Comparison of ENCODE assay signal across 1 cellular context in the genomic region with DNA sequence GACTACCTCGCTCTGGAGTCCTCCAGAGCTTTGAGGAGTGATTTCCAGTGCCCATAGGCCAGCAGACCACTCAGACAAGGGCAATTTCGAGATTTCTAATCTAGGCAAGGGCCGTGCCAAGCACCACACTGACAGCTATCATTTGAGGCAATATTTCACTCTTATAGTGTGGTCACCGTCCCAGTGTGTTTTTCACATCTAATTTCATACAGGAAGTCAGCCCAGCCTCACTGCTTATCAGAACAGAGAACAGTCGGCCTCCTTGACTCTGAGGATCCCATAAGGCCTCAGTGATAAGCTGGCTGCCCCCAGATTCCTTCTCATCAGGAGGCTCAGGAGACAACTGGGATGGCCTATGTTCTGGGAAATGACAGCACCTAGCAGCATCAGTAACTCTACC.
TF ChIP-seq lines count a peak whose summit lies in the region.

No MANE protein-coding gene starts in this region.

TF ChIP-seq in HepG2, 621 proteins besides CTCF, POLR2A, EP300 and RAD21:
- TF ChIP-seq, protein P1, sequence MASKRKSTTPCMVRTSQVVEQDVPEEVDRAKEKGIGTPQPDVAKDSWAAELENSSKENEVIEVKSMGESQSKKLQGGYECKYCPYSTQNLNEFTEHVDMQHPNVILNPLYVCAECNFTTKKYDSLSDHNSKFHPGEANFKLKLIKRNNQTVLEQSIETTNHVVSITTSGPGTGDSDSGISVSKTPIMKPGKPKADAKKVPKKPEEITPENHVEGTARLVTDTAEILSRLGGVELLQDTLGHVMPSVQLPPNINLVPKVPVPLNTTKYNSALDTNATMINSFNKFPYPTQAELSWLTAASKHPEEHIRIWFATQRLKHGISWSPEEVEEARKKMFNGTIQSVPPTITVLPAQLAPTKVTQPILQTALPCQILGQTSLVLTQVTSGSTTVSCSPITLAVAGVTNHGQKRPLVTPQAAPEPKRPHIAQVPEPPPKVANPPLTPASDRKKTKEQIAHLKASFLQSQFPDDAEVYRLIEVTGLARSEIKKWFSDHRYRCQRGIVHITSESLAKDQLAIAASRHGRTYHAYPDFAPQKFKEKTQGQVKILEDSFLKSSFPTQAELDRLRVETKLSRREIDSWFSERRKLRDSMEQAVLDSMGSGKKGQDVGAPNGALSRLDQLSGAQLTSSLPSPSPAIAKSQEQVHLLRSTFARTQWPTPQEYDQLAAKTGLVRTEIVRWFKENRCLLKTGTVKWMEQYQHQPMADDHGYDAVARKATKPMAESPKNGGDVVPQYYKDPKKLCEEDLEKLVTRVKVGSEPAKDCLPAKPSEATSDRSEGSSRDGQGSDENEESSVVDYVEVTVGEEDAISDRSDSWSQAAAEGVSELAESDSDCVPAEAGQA (IDR thresholded peaks at IDR 0.05; ENCODE audit: low read depth): no peak
- TF ChIP-seq, protein P1 (CRISPR knock-in tag; IDR thresholded peaks at IDR 0.05; ENCODE audit: borderline replicate concordance): no peak
- TF ChIP-seq, protein P2, sequence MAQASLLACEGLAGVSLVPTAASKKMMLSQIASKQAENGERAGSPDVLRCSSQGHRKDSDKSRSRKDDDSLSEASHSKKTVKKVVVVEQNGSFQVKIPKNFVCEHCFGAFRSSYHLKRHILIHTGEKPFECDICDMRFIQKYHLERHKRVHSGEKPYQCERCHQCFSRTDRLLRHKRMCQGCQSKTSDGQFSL (CRISPR knock-in tag; IDR thresholded peaks at IDR 0.05): no peak
- TF ChIP-seq, protein P3, sequence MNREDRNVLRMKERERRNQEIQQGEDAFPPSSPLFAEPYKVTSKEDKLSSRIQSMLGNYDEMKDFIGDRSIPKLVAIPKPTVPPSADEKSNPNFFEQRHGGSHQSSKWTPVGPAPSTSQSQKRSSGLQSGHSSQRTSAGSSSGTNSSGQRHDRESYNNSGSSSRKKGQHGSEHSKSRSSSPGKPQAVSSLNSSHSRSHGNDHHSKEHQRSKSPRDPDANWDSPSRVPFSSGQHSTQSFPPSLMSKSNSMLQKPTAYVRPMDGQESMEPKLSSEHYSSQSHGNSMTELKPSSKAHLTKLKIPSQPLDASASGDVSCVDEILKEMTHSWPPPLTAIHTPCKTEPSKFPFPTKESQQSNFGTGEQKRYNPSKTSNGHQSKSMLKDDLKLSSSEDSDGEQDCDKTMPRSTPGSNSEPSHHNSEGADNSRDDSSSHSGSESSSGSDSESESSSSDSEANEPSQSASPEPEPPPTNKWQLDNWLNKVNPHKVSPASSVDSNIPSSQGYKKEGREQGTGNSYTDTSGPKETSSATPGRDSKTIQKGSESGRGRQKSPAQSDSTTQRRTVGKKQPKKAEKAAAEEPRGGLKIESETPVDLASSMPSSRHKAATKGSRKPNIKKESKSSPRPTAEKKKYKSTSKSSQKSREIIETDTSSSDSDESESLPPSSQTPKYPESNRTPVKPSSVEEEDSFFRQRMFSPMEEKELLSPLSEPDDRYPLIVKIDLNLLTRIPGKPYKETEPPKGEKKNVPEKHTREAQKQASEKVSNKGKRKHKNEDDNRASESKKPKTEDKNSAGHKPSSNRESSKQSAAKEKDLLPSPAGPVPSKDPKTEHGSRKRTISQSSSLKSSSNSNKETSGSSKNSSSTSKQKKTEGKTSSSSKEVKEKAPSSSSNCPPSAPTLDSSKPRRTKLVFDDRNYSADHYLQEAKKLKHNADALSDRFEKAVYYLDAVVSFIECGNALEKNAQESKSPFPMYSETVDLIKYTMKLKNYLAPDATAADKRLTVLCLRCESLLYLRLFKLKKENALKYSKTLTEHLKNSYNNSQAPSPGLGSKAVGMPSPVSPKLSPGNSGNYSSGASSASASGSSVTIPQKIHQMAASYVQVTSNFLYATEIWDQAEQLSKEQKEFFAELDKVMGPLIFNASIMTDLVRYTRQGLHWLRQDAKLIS (CRISPR knock-in tag; IDR thresholded peaks at IDR 0.05): no peak
- TF ChIP-seq KLF11 (CRISPR knock-in tag; IDR thresholded peaks at IDR 0.05): no peak
- TF ChIP-seq RNF2 (conservative IDR thresholded peaks at IDR 0.05; ENCODE audit: low read depth): no peak
- no peak for TF ChIP-seq AHR (CRISPR knock-in tag; IDR thresholded peaks at IDR 0.05)
- TF ChIP-seq MAFG (CRISPR knock-in tag; IDR thresholded peaks at IDR 0.05): no peak
- TF ChIP-seq CCDC6 (CRISPR knock-in tag; IDR thresholded peaks at IDR 0.05): no peak
- TF ChIP-seq, protein P4, sequence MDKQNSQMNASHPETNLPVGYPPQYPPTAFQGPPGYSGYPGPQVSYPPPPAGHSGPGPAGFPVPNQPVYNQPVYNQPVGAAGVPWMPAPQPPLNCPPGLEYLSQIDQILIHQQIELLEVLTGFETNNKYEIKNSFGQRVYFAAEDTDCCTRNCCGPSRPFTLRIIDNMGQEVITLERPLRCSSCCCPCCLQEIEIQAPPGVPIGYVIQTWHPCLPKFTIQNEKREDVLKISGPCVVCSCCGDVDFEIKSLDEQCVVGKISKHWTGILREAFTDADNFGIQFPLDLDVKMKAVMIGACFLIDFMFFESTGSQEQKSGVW (CRISPR knock-in tag; IDR thresholded peaks at IDR 0.05; ENCODE audit: borderline replicate concordance): no peak
- TF ChIP-seq TAF15 (IDR thresholded peaks at IDR 0.05; ENCODE audit: low read depth, low read length, poor library complexity, severe bottlenecking): no peak
- no peak for TF ChIP-seq RXRA (CRISPR knock-in tag; IDR thresholded peaks at IDR 0.05)
- no peak for TF ChIP-seq ZNF644 (CRISPR knock-in tag; IDR thresholded peaks at IDR 0.05; ENCODE audit: low read depth)
- TF ChIP-seq, protein P5, sequence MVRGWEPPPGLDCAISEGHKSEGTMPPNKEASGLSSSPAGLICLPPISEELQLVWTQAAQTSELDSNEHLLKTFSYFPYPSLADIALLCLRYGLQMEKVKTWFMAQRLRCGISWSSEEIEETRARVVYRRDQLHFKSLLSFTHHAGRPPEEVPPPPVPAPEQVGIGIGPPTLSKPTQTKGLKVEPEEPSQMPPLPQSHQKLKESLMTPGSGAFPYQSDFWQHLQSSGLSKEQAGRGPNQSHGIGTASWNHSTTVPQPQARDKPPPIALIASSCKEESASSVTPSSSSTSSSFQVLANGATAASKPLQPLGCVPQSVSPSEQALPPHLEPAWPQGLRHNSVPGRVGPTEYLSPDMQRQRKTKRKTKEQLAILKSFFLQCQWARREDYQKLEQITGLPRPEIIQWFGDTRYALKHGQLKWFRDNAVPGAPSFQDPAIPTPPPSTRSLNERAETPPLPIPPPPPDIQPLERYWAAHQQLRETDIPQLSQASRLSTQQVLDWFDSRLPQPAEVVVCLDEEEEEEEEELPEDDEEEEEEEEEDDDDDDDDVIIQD (CRISPR knock-in tag; IDR thresholded peaks at IDR 0.05; ENCODE audit: low read depth): no peak
- TF ChIP-seq ZNF749 (CRISPR knock-in tag; IDR thresholded peaks at IDR 0.05; ENCODE audit: borderline replicate concordance): no peak
- TF ChIP-seq IRF2 (CRISPR knock-in tag; IDR thresholded peaks at IDR 0.05): no peak
TF ChIP-seq in HepG2: peak in this region for 0.
